Comparison of ENCODE assay signal across 8 cellular contexts in the genomic region with DNA sequence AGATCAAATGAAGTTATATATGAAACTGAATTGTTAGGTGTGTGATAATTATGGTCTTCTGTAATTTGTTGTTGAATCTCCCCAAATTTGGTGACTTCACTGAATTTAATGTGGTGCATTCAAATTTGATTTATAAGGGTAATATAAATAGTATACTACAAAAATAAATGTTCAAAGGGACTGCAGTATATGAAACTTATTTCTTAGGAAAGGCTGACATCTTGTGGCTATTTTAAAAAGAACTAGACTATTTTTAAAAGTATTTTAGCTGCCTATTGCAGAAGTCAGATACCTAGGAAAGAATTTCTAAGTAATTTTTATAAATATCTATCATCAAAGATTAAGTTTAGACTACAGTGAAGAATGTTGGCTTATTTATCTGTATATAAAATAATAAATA. TPM values are rescaled to one million over a fixed set of nuclear protein-coding genes. Genes with fewer than 3 reads are reported as not detected.
DNase-seq lines count a peak whose midpoint lies in the region; ATAC-seq and TF ChIP-seq lines count a peak whose summit lies in the region.

No MANE protein-coding gene starts in this region.

- intact Hi-C loops in stomach (cut with DNase I; ENCODE audit: low total_unique reads) = loop anchor here (10.0 kb wide), 1 partner anchor 125 kb away; no protein-coding TSS in a partner anchor

- CTCF ChIA-PET in AG04450 (lab: Charles Lee) = interaction anchor here (0.6 to 6.3 kb wide), 14 partner anchors 34 to 826 kb away, joined by 3 to 130 read pairs (median 4); no protein-coding TSS in a partner anchor
- CTCF ChIA-PET in activated naive CD4-positive, alpha-beta T cell treated with anti-CD3 and anti-CD28 coated beads, Interleukin-2, amount 10 ng/mL, durations not matched to agents 7 days and 5 days (lab: Charles Lee) = interaction anchor here (0.6 to 3.5 kb wide), 7 partner anchors 244 to 1668 kb away, joined by 3 to 35 read pairs (median 4); no protein-coding TSS in a partner anchor

- no peak for TF ChIP-seq POLR2A in stomach (IDR thresholded peaks at IDR 0.05)

- no peaks in the 10 kb centered on the region for H3K27me3 ChIP-seq in AG04450 (ENCODE audit: control insufficient read depth, insufficient read depth, low read length)
- H3K27me3 ChIP-seq in stomach = no peaks in the 10 kb centered on the region

- TF ChIP-seq EP300 in stomach (IDR thresholded peaks at IDR 0.05) = no peak

- no peaks in the 10 kb centered on the region for H3K4me1 ChIP-seq in stomach

- POLR2A ChIA-PET in AG04450 (lab: Yijun Ruan, JAX) = no interaction called here

- H3K36me3 Mint-ChIP-seq in activated naive CD4-positive, alpha-beta T cell treated with anti-CD3 and anti-CD28 coated beads, Interleukin-2, amount 10 ng/mL, durations not matched to agents 7 days and 5 days = no peaks in the 10 kb centered on the region

- no peak overlapping the region for H3K4me3 Mint-ChIP-seq in activated naive CD4-positive, alpha-beta T cell treated with anti-CD3 and anti-CD28 coated beads, Interleukin-2, amount 10 ng/mL, durations not matched to agents 7 days and 5 days

- H3K27me3 Mint-ChIP-seq in activated naive CD4-positive, alpha-beta T cell treated with anti-CD3 and anti-CD28 coated beads, Interleukin-2, amount 10 ng/mL, durations not matched to agents 7 days and 5 days = no peaks in the 10 kb centered on the region

- H3K9me3 Mint-ChIP-seq in activated naive CD4-positive, alpha-beta T cell treated with anti-CD3 and anti-CD28 coated beads, Interleukin-2, amount 10 ng/mL, durations not matched to agents 7 days and 5 days = no peaks in the 10 kb centered on the region

- no peak overlapping the region for H3K27ac Mint-ChIP-seq in activated naive CD4-positive, alpha-beta T cell treated with anti-CD3 and anti-CD28 coated beads, Interleukin-2, amount 10 ng/mL, durations not matched to agents 7 days and 5 days

- H3K27ac ChIP-seq in AG04450 (ENCODE audit: low read depth, low read length) (no peak overlapping the region), stomach (no peak overlapping the region)

- ATAC-seq in GM18517 (IDR thresholded peaks at IDR 0.05; ENCODE audit: unreplicated experiment) = peak; percentile 61

- H3K4me3 ChIP-seq in AG04450 (ENCODE audit: low read depth, low read length) = no peak overlapping the region
- H3K4me3 ChIP-seq in stomach = no peak overlapping the region

- H3K9me3 ChIP-seq in AG04450 (ENCODE audit: control insufficient read depth, insufficient read depth, low read length) = no peaks in the 10 kb centered on the region
- H3K9me3 ChIP-seq in stomach = no peaks in the 10 kb centered on the region

- no peaks in the 10 kb centered on the region for H3K36me3 ChIP-seq in stomach

- DNase-seq in AG04450 (ENCODE audit: low read depth, low spot score) (peak; percentile 0), NCI-H69 (lab: John Stamatoyannopoulos, UW) (peak; percentile 30), fibroblast of gingiva (ENCODE audit: low read depth) (peak; percentile 16), stomach (no peak), NCI-H1930 (lab: John Stamatoyannopoulos, UW) (no peak), NCI-H226 (no peak)
- DNase-seq in activated naive CD4-positive, alpha-beta T cell treated with anti-CD3 and anti-CD28 coated beads, Interleukin-2, amount 10 ng/mL, durations not matched to agents 7 days and 5 days = no peak

- no peaks in the 10 kb centered on the region for H3K4me1 Mint-ChIP-seq in activated naive CD4-positive, alpha-beta T cell treated with anti-CD3 and anti-CD28 coated beads, Interleukin-2, amount 10 ng/mL, durations not matched to agents 7 days and 5 days

- peak; percentile 18; the same call in 1 of the 2 replicates for TF ChIP-seq CTCF in AG04450 (IDR thresholded peaks at IDR 0.05; ENCODE audit: low read depth, low read length)
- peak in 4 of 7 experiments; percentile 14 to 33 (median 22) for TF ChIP-seq CTCF in stomach (IDR thresholded peaks at IDR 0.05)

RNA-seq across cellular contexts. Expression of a gene that starts 36.6 kb away (rescaled TPM):
- 0.17 and 0.20 TPM in 2 replicates for polyA plus RNA-seq in AG04450 (2011; rRNA removed)
- 0.35 and 0.64 TPM in 2 replicates for polyA minus RNA-seq in AG04450 (2011; rRNA and poly(A)+ RNA removed)
- 10 to 100 TPM in 1 of 5 donors, 1 to 10 TPM in 2, under 1 TPM in 2; 0.45 to 50.7 (median 6.4) TPM for total RNA-seq in stomach
- under 1 TPM in 2 of 3 donors, not detected in 1; 0.12 to 0.28 TPM for polyA plus RNA-seq in stomach

Comparison
In these comparisons a context has a peak if more than half of its experiments do, and no peak if none do; other contexts are left out.
1. DNase-seq: peak in AG04450 (single experiment), NCI-H69 (single experiment) and fibroblast of gingiva (single experiment); none in stomach (single experiment), activated naive CD4-positive, alpha-beta T cell treated with anti-CD3 and anti-CD28 coated beads, Interleukin-2, amount 10 ng/mL, durations not matched to agents 7 days and 5 days (single experiment), NCI-H1930 (0 of 2) and NCI-H226 (single experiment).